ENCODE assay signal across 26 cellular contexts in the genomic region with DNA sequence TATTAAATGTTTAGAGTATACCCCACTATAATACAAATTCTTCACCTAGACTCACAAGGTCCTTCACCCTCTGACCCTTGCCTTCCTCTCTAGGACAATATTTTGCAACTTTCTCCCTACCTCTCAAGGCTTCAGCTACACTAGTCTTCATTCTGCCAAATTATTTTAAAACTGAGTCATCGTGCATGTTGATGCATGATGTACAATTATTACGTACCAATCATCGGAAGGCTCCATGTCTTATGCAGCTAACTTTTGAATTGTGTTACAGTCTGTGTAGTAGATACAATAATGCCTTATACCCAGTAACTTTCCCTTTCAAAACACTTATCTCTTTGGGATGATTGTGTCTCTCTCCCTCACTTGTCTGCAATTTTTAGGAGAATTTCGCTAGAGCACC.
"Had no signal": no experiment of that assay in that cellular context is flagged by ENCODE, and none has a peak within 500 bp of the region (broad histone marks: within the 10 kb centered on the region; RNA-seq: fewer than 3 reads in every experiment).

No MANE protein-coding gene starts in this region.

- H3K9ac ChIP-seq: neural progenitor cell had no signal

- H3K9me3 Mint-ChIP-seq: nephron, neural progenitor cell had no signal

- H3K36me3 Mint-ChIP-seq: naive thymus-derived CD4-positive, alpha-beta T cell; neural progenitor cell; stimulated activated effector memory CD8-positive, alpha-beta T cell treated with anti-CD3 and anti-CD28 coated beads, Interleukin-12 subunit alpha, Interleukin-12 subunit beta, amount 100 ng/mL, for 72 hours had no signal

- H3K27me3 ChIP-seq: dorsolateral prefrontal cortex, esophagus muscularis mucosa, left lung, neural progenitor cell, ovary, right lobe of liver, stomach, thyroid gland, vagina had no signal

- H3K4me2 ChIP-seq: neural progenitor cell, smooth muscle cell had no signal

- H3K36me3 ChIP-seq: esophagus muscularis mucosa, left lung, neural progenitor cell, ovary, right lobe of liver, stomach, thyroid gland, vagina had no signal

- H2AFZ ChIP-seq: neural progenitor cell had no signal

- H3K27ac ChIP-seq: dorsolateral prefrontal cortex, epithelial cell of prostate, esophagus muscularis mucosa, left lung, neural progenitor cell, ovary, right lobe of liver, stomach, thyroid gland, vagina had no signal

- H3K9me3 ChIP-seq: esophagus muscularis mucosa, left lung, ovary, right lobe of liver, stomach, thyroid gland, vagina had no signal

- H3K4me3 ChIP-seq: dorsolateral prefrontal cortex, esophagus muscularis mucosa, left lung, neural progenitor cell, ovary, right lobe of liver, smooth muscle cell, stomach, thyroid gland, vagina had no signal

- ATAC-seq: left lung; naive thymus-derived CD4-positive, alpha-beta T cell; right lobe of liver; stimulated activated effector memory CD8-positive, alpha-beta T cell treated with anti-CD3 and anti-CD28 coated beads, Interleukin-12 subunit alpha, Interleukin-12 subunit beta, amount 100 ng/mL, for 72 hours had no signal

- DNase-seq: cerebellar nuclear complex; dorsolateral prefrontal cortex; effector CD4-positive, alpha-beta T cell; head of caudate nucleus; kidney; left lung; mesendoderm; midbrain; naive thymus-derived CD4-positive, alpha-beta T cell; ovary; posterior cingulate gyrus; right lobe of liver; stimulated activated CD4-positive, alpha-beta T cell treated with anti-CD3 and anti-CD28 coated beads, Interleukin-12 subunit alpha, Interleukin-12 subunit beta, amount 100 ng/mL, for 4 hours; stimulated activated CD4-positive, alpha-beta T cell treated with anti-CD3 and anti-CD28 coated beads, Interleukin-2, amount 100 ng/mL, for 24 hours; stimulated activated CD4-positive, alpha-beta T cell treated with anti-CD3 and anti-CD28 coated beads, Interleukin-4, amount 100 ng/mL, for 24 hours; stimulated activated naive CD4-positive, alpha-beta T cell treated with Interleukin-2 at 50 U/mL for 16 hours; stomach; thyroid gland; trophoblast cell had no signal

- H3K4me3 Mint-ChIP-seq: naive thymus-derived CD4-positive, alpha-beta T cell; nephron; neural progenitor cell; stimulated activated effector memory CD8-positive, alpha-beta T cell treated with anti-CD3 and anti-CD28 coated beads, Interleukin-12 subunit alpha, Interleukin-12 subunit beta, amount 100 ng/mL, for 72 hours had no signal

- H3K27ac Mint-ChIP-seq: naive thymus-derived CD4-positive, alpha-beta T cell; nephron; neural progenitor cell; stimulated activated effector memory CD8-positive, alpha-beta T cell treated with anti-CD3 and anti-CD28 coated beads, Interleukin-12 subunit alpha, Interleukin-12 subunit beta, amount 100 ng/mL, for 72 hours had no signal

- H3K4me1 ChIP-seq: esophagus muscularis mucosa, left lung, neural progenitor cell, right lobe of liver, stomach, thyroid gland, vagina had no signal

- H3K4me1 Mint-ChIP-seq: naive thymus-derived CD4-positive, alpha-beta T cell; neural progenitor cell; stimulated activated effector memory CD8-positive, alpha-beta T cell treated with anti-CD3 and anti-CD28 coated beads, Interleukin-12 subunit alpha, Interleukin-12 subunit beta, amount 100 ng/mL, for 72 hours had no signal

- H3K27me3 Mint-ChIP-seq: naive thymus-derived CD4-positive, alpha-beta T cell had no signal
